Comparison of ENCODE assay signal across 20 cellular contexts in the genomic region with DNA sequence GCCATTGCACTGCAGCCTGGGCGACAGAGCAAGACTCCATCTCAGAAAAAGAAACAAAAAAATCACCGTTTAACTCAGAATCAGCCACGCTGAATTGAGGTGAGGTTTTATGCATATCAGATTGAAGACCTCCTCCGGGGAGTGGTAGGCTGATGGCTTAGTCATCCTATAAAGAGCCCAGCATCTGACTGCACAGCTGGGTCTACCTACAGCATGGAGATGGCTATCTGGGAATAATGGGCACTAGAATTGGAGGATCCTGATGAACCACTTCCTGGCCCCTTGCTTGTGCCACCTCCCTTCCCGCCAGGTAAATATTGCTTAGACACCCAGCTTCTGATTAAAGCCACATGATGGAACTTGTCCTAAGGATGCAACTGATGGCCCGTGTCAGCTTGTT.
DNase-seq lines count a peak whose midpoint lies in the region; FAIRE-seq and TF ChIP-seq lines count a peak whose summit lies in the region.
"Had no signal": no experiment of that assay in that cellular context is flagged by ENCODE, and none has a peak within 500 bp of the region (broad histone marks: within the 10 kb centered on the region; RNA-seq: fewer than 3 reads in every experiment).

No MANE protein-coding gene starts in this region.

- intact Hi-C loops in OCI-LY7 (cut with micrococcal nuclease; ENCODE audit: unreplicated experiment) = no loop called here

- peak overlapping the region; percentile 13 for H3K4me3 Mint-ChIP-seq in activated naive CD8-positive, alpha-beta T cell
- no peak overlapping the region for H3K4me3 Mint-ChIP-seq in activated naive CD8-positive, alpha-beta T cell treated with anti-CD3 and anti-CD28 coated beads for 36 hours
- H3K4me3 Mint-ChIP-seq in osteocyte (ENCODE audit: unreplicated experiment) = no peak overlapping the region

- no peak for TF ChIP-seq RAD21 in H1 (IDR thresholded peaks at IDR 0.05 in 1 of 2, conservative IDR thresholded peaks at IDR 0.05 in 1 of 2; ENCODE audit: low read depth in 2 of 2, low read length in 2 of 2)

- no peak for DNase-seq in activated naive CD8-positive, alpha-beta T cell treated with anti-CD3 and anti-CD28 coated beads for 36 hours
- DNase-seq in NB4 (ENCODE audit: low read depth) = peak; percentile 11
- no peak for DNase-seq in H1 (ENCODE audit: low read depth in 1 of 2, low spot score in 2 of 2)
- no peak for DNase-seq in osteocyte (ENCODE audit: extremely low spot score, unreplicated experiment)
- DNase-seq in HuH-7 (ENCODE audit: low spot score) = no peak
- no peak for DNase-seq in OCI-LY7 (ENCODE audit: low spot score)
- DNase-seq: Calu3, HCEC 1CT, NCI-H1105 treated with DMSO at 0.1 percent for 48 hours, NCI-H146, NCI-H1930, NCI-H446 treated with DMSO at 0.1 percent for 48 hours, NCI-H526, Peyer's patch, SHP77 treated with DMSO at 0.1 percent for 48 hours, T-helper 17 cell had no signal

- no peak overlapping the region for H2AFZ ChIP-seq in H1 (ENCODE audit: low read length)
- H2AFZ ChIP-seq in OCI-LY7 (ENCODE audit: low read length) = no peak overlapping the region

- no peak for TF ChIP-seq CTCF in NB4 (IDR thresholded peaks at IDR 0.05; ENCODE audit: low read depth, low read length)
- TF ChIP-seq CTCF in H1 (IDR thresholded peaks at IDR 0.05; ENCODE audit: control extremely low read depth in 1 of 3, insufficient read depth in 1 of 3, low read depth in 1 of 3, low read length in 3 of 3) = no peak
- no peak for TF ChIP-seq CTCF in osteocyte (IDR thresholded peaks at IDR 0.05)
- no peak for TF ChIP-seq CTCF in OCI-LY7 (conservative IDR thresholded peaks at IDR 0.05; ENCODE audit: low read length)

- H4K20me1 ChIP-seq in H1 (replicated peaks in 1 of 2; ENCODE audit: control insufficient read depth in 1 of 2, insufficient read depth in 2 of 2, low read length in 2 of 2) (no peaks in the 10 kb centered on the region), OCI-LY7 (ENCODE audit: insufficient read depth, low read length) (no peaks in the 10 kb centered on the region)

- FAIRE-seq in H1 (lab: Jason Lieb, UNC) = no peak
- FAIRE-seq: HTR-8/SVneo had no signal

- H3K27me3 Mint-ChIP-seq in activated naive CD8-positive, alpha-beta T cell = no peaks in the 10 kb centered on the region
- H3K27me3 Mint-ChIP-seq in activated naive CD8-positive, alpha-beta T cell treated with anti-CD3 and anti-CD28 coated beads for 36 hours = peaks cover 12% of the 10 kb centered on the region
- H3K27me3 Mint-ChIP-seq in osteocyte (ENCODE audit: unreplicated experiment) = no peaks in the 10 kb centered on the region

- no peak overlapping the region for H2BK20ac ChIP-seq in H1 (ENCODE audit: low read length)

- no peak for TF ChIP-seq EP300 in H1 (IDR thresholded peaks at IDR 0.05; ENCODE audit: borderline replicate concordance in 1 of 2, low read depth in 2 of 2, low read length in 2 of 2)

- H3K79me2 ChIP-seq in H1 (ENCODE audit: control insufficient read depth in 1 of 2, insufficient read depth in 2 of 2, low read length in 2 of 2) (no peaks in the 10 kb centered on the region), OCI-LY7 (ENCODE audit: insufficient read depth, low read depth, low read length) (no peaks in the 10 kb centered on the region)

- H3K4me2 ChIP-seq in H1 (ENCODE audit: insufficient read depth in 1 of 2, low read depth in 2 of 2, low read length in 2 of 2) (no peak overlapping the region), OCI-LY7 (ENCODE audit: low read length) (no peak overlapping the region)

- WGBS in H1 (ENCODE audit: extremely low coverage in 1 of 2, insufficient coverage in 1 of 2, insufficient read length in 1 of 2, insufficient replicate concordance in 2 of 2, low coverage in 1 of 2, low lambda C conversion rate in 2 of 2, missing lambda C conversion rate in 1 of 2), 2 experiments = 93% methylated on average over 6 of the region's 6 CpGs; no CpG with 5 or more reads in 1 of the 2 experiments

- H2BK5ac ChIP-seq in H1 (ENCODE audit: low read depth, low read length) = no peak overlapping the region

- H3K36me3 ChIP-seq in H1 (ENCODE audit: control insufficient read depth in 2 of 4, insufficient read depth in 4 of 4, low read length in 3 of 4) (no peaks in the 10 kb centered on the region), OCI-LY7 (ENCODE audit: insufficient read depth, low read length) (no peaks in the 10 kb centered on the region)
- H3K36me3 ChIP-seq: Peyer's patch had no signal

- H4K8ac ChIP-seq in H1 (ENCODE audit: extremely low read depth, insufficient read depth, low read length) = no peak overlapping the region

- no peaks in the 10 kb centered on the region for H3K79me1 ChIP-seq in H1 (ENCODE audit: low read depth, low read length)

- H3K4me1 Mint-ChIP-seq in activated naive CD8-positive, alpha-beta T cell (ENCODE audit: low read depth) = peaks cover 11% of the 10 kb centered on the region
- H3K4me1 Mint-ChIP-seq in activated naive CD8-positive, alpha-beta T cell treated with anti-CD3 and anti-CD28 coated beads for 36 hours = peaks cover 14% of the 10 kb centered on the region
- peaks cover 10% of the 10 kb centered on the region for H3K4me1 Mint-ChIP-seq in osteocyte (ENCODE audit: unreplicated experiment)

- H3K9me3 ChIP-seq in H1 (ENCODE audit: insufficient read depth in 2 of 2, low read depth in 1 of 2, low read length in 1 of 2) (no peaks in the 10 kb centered on the region), OCI-LY7 (ENCODE audit: low read length) (no peaks in the 10 kb centered on the region)
- H3K9me3 ChIP-seq: Peyer's patch had no signal

- no peak overlapping the region for H4K5ac ChIP-seq in H1 (ENCODE audit: insufficient read length, low read depth, low read length)

- no peaks in the 10 kb centered on the region for H3K23me2 ChIP-seq in H1 (ENCODE audit: low read depth, low read length)

- no TSS peak for BruUV-seq in OCI-LY7 (replicated peaks; lab: Mats Ljungman, UMichigan)

- H3K14ac ChIP-seq in H1 (ENCODE audit: insufficient read length) = no peak overlapping the region

- TF ChIP-seq POLR2A in NB4 (IDR thresholded peaks at IDR 0.05; ENCODE audit: extremely low read depth, insufficient read length) = no peak
- TF ChIP-seq POLR2A in H1 (IDR thresholded peaks at IDR 0.05; ENCODE audit: control extremely low read depth in 1 of 2, low read depth in 2 of 2, low read length in 2 of 2) = no peak

- no peaks in the 10 kb centered on the region for H3K36me3 Mint-ChIP-seq in activated naive CD8-positive, alpha-beta T cell
- no peaks in the 10 kb centered on the region for H3K36me3 Mint-ChIP-seq in activated naive CD8-positive, alpha-beta T cell treated with anti-CD3 and anti-CD28 coated beads for 36 hours
- no peaks in the 10 kb centered on the region for H3K36me3 Mint-ChIP-seq in osteocyte (ENCODE audit: unreplicated experiment)

- H3K4me3 ChIP-seq in NB4 (ENCODE audit: low read depth, low read length) (no peak overlapping the region), H1 (ENCODE audit: extremely low read depth in 1 of 4, insufficient read depth in 2 of 4, low read depth in 3 of 4, low read length in 4 of 4) (no peak overlapping the region), OCI-LY7 (ENCODE audit: low read depth, low read length, poor library complexity, severe bottlenecking) (no peak overlapping the region)
- H3K4me3 ChIP-seq: Peyer's patch, SK-N-MC had no signal

- H3K9ac ChIP-seq in H1 (replicated peaks in 1 of 4; ENCODE audit: extremely low read depth in 1 of 4, low read depth in 3 of 4, low read length in 3 of 4) = no peak overlapping the region

- H2AK5ac ChIP-seq in H1 (ENCODE audit: low read depth, low read length) = no peak overlapping the region

- CTCF ChIA-PET in H1 (lab: Charles Lee; ENCODE audit: partially characterized antibody) = interaction anchor here (0.6 to 1.4 kb wide), 3 partner anchors 69 to 661 kb away, joined by 3 to 4 read pairs (median 3); no protein-coding TSS in a partner anchor
- CTCF ChIA-PET in OCI-LY7 (lab: Charles Lee; ENCODE audit: unreplicated experiment) = no interaction called here

- H3K4me1 ChIP-seq in H1 (replicated peaks in 1 of 4; ENCODE audit: control insufficient read depth in 3 of 4, insufficient read depth in 4 of 4, low read length in 3 of 4) (peaks cover 4 to 11% (median 6%) of the 10 kb centered on the region in 4 experiments; a peak in 6 of 7 replicates), OCI-LY7 (ENCODE audit: insufficient read depth, low read length, poor library complexity, severe bottlenecking) (no peaks in the 10 kb centered on the region)
- H3K4me1 ChIP-seq: Peyer's patch had no signal

- peak overlapping the region; percentile 50; the same call in 1 of the 2 replicates for H2BK12ac ChIP-seq in H1 (ENCODE audit: low read depth, low read length)

- no peaks in the 10 kb centered on the region for H3K27me3 ChIP-seq in H1 (replicated peaks in 1 of 4; ENCODE audit: control insufficient read depth in 3 of 4, extremely low read depth in 1 of 4, insufficient read depth in 3 of 4, low read length in 3 of 4)
- H3K27me3 ChIP-seq: Peyer's patch had no signal

- H3K27ac ChIP-seq in H1 (ENCODE audit: low read depth, low read length) = no peak overlapping the region
- H3K27ac ChIP-seq in OCI-LY7 (ENCODE audit: low read depth, low read length, poor library complexity, severe bottlenecking) = no peak overlapping the region
- H3K27ac ChIP-seq: GM23248, SK-N-MC had no signal

- no peak overlapping the region for H2BK15ac ChIP-seq in H1 (ENCODE audit: low read length)

- no peak overlapping the region for H3K18ac ChIP-seq in H1 (ENCODE audit: extremely low read depth, low read length)

- H3K56ac ChIP-seq in H1 (replicated peaks; ENCODE audit: insufficient read length, low read depth, low read length) = no peak overlapping the region

- no peaks in the 10 kb centered on the region for H3K9me2 ChIP-seq in OCI-LY7 (ENCODE audit: insufficient read depth, low read length)

- H3K4ac ChIP-seq in H1 (replicated peaks; ENCODE audit: insufficient read length, low read depth, low read length) = no peak overlapping the region

- no peak overlapping the region for H3K23ac ChIP-seq in H1 (ENCODE audit: insufficient read length)

- no peaks in the 10 kb centered on the region for H3K9me3 Mint-ChIP-seq in activated naive CD8-positive, alpha-beta T cell (ENCODE audit: low read depth)
- no peaks in the 10 kb centered on the region for H3K9me3 Mint-ChIP-seq in activated naive CD8-positive, alpha-beta T cell treated with anti-CD3 and anti-CD28 coated beads for 36 hours
- H3K9me3 Mint-ChIP-seq in osteocyte (ENCODE audit: unreplicated experiment) = no peaks in the 10 kb centered on the region

- POLR2A ChIA-PET in H1 (lab: Charles Lee; ENCODE audit: partially characterized antibody) (no interaction called here), OCI-LY7 (lab: Charles Lee) (interaction anchor here (0.7 to 2.0 kb wide), 2 partner anchors 11 to 238 kb away, joined by 3 to 5 read pairs; no protein-coding TSS in a partner anchor)

- H2BK120ac ChIP-seq in H1 (replicated peaks; ENCODE audit: low read depth, low read length) = no peak overlapping the region

- H3K27ac Mint-ChIP-seq in activated naive CD8-positive, alpha-beta T cell = no peak overlapping the region
- no peak overlapping the region for H3K27ac Mint-ChIP-seq in activated naive CD8-positive, alpha-beta T cell treated with anti-CD3 and anti-CD28 coated beads for 36 hours
- H3K27ac Mint-ChIP-seq in osteocyte (ENCODE audit: unreplicated experiment) = no peak overlapping the region

- H4K91ac ChIP-seq in H1 (replicated peaks; ENCODE audit: insufficient read length, low read length) = no peak overlapping the region
